In genomic region chr12:108139454-108139853, GRCh38 we compare ENCODE assay signal across 33 cellular contexts. TPM values are rescaled to one million over a fixed set of nuclear protein-coding genes. Genes with fewer than 3 reads are reported as not detected.
"Had no signal": no experiment of that assay in that cellular context is flagged by ENCODE, and none has a peak within 500 bp of the region (broad histone marks: within the 10 kb centered on the region; RNA-seq: fewer than 3 reads in every experiment).

No MANE protein-coding gene starts in this region.

- H3K9me3 ChIP-seq: colonic mucosa, esophagus muscularis mucosa, esophagus squamous epithelium, gastrocnemius medialis, gastroesophageal sphincter, heart left ventricle, heart right ventricle had no signal

- H3K4me3 ChIP-seq: colonic mucosa, coronary artery, dorsolateral prefrontal cortex, esophagus muscularis mucosa, esophagus squamous epithelium, gastrocnemius medialis, gastroesophageal sphincter, heart left ventricle, heart right ventricle had no signal

- H3K36me3 ChIP-seq: colonic mucosa, esophagus squamous epithelium, gastrocnemius medialis, heart left ventricle, heart right ventricle had no signal

- ATAC-seq: effector memory CD8-positive, alpha-beta T cell; esophagus mucosa; foreskin keratinocyte; gastrocnemius medialis; gastroesophageal sphincter; heart left ventricle; heart right ventricle had no signal

- H3K4me1 ChIP-seq: colonic mucosa, esophagus squamous epithelium, foreskin keratinocyte, gastrocnemius medialis, heart left ventricle, heart right ventricle had no signal

- H3K27ac ChIP-seq: colonic mucosa, coronary artery, dorsolateral prefrontal cortex, epithelial cell of prostate, esophagus muscularis mucosa, esophagus squamous epithelium, foreskin keratinocyte, gastrocnemius medialis, heart left ventricle, heart right ventricle had no signal

- H3K27me3 ChIP-seq: colonic mucosa, esophagus muscularis mucosa, esophagus squamous epithelium, foreskin keratinocyte, gastrocnemius medialis, gastroesophageal sphincter had no signal

- DNase-seq: colonic mucosa; cortex of kidney; dermis blood vessel endothelial cell; dorsolateral prefrontal cortex; effector CD4-positive, alpha-beta T cell; effector CD8-positive, alpha-beta T cell; effector memory CD4-positive, alpha-beta T cell; effector memory CD8-positive, alpha-beta T cell; endodermal cell; erythroblast; esophagus squamous epithelium; foreskin fibroblast; foreskin keratinocyte; foreskin melanocyte; gastrocnemius medialis; glutamatergic neuron; head of caudate nucleus; heart left ventricle; heart right ventricle had no signal

- FAIRE-seq: colon, endometrium, endothelial cell of umbilical vein, frontal cortex had no signal

RNA-seq across cellular contexts. Expression of gene WSCD2, which starts 10.4 kb away (rescaled TPM):
- total RNA-seq: dermis blood vessel endothelial cell, dermis microvascular lymphatic vessel endothelial cell, endothelial cell of umbilical vein, epithelial cell of proximal tubule, fibroblast of lung, fibroblast of villous mesenchyme, foreskin keratinocyte, glomerular endothelial cell had no signal
- polyA plus RNA-seq: endothelial cell of umbilical vein, fibroblast of lung, foreskin keratinocyte, heart left ventricle had no signal
